In genomic region chr6:32971245-32971580, GRCh38 we compare ENCODE assay signal across 1 cellular context.
TF ChIP-seq lines count a peak whose summit lies in the region.

No MANE protein-coding gene starts in this region.

TF ChIP-seq in WTC11, 78 proteins besides CTCF, POLR2A, EP300 and RAD21 (continued from another document):
- TF ChIP-seq MLX (CRISPR knock-in tag; IDR thresholded peaks at IDR 0.05) (no peak), SP1 (CRISPR knock-in tag; conservative IDR thresholded peaks at IDR 0.05) (no peak), CREB1 (CRISPR knock-in tag; IDR thresholded peaks at IDR 0.05) (no peak), ZNF671 (CRISPR knock-in tag; IDR thresholded peaks at IDR 0.05) (no peak), ZNF219 (CRISPR knock-in tag; IDR thresholded peaks at IDR 0.05; ENCODE audit: borderline replicate concordance) (no peak), CREM (CRISPR knock-in tag; IDR thresholded peaks at IDR 0.05) (no peak), RELA (CRISPR knock-in tag; IDR thresholded peaks at IDR 0.05; ENCODE audit: borderline replicate concordance) (no peak), IRF1 (CRISPR knock-in tag; IDR thresholded peaks at IDR 0.05) (no peak), JAZF1 (CRISPR knock-in tag; IDR thresholded peaks at IDR 0.05) (no peak), ZSCAN18 (CRISPR knock-in tag; IDR thresholded peaks at IDR 0.05) (no peak), NR1H2 (CRISPR knock-in tag; IDR thresholded peaks at IDR 0.05) (no peak), NFE2L1 (CRISPR knock-in tag; IDR thresholded peaks at IDR 0.05) (no peak), NFATC4 (CRISPR knock-in tag; IDR thresholded peaks at IDR 0.05) (no peak), GABPB1 (CRISPR knock-in tag; IDR thresholded peaks at IDR 0.05) (no peak), STAT6 (CRISPR knock-in tag; conservative IDR thresholded peaks at IDR 0.05; ENCODE audit: low read depth) (no peak), ATF6 (CRISPR knock-in tag; IDR thresholded peaks at IDR 0.05) (no peak)
- TF ChIP-seq, protein P1, sequence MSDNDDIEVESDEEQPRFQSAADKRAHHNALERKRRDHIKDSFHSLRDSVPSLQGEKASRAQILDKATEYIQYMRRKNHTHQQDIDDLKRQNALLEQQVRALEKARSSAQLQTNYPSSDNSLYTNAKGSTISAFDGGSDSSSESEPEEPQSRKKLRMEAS (CRISPR knock-in tag; IDR thresholded peaks at IDR 0.05), result no peak
- TF ChIP-seq, protein P2, sequence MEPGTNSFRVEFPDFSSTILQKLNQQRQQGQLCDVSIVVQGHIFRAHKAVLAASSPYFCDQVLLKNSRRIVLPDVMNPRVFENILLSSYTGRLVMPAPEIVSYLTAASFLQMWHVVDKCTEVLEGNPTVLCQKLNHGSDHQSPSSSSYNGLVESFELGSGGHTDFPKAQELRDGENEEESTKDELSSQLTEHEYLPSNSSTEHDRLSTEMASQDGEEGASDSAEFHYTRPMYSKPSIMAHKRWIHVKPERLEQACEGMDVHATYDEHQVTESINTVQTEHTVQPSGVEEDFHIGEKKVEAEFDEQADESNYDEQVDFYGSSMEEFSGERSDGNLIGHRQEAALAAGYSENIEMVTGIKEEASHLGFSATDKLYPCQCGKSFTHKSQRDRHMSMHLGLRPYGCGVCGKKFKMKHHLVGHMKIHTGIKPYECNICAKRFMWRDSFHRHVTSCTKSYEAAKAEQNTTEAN (CRISPR knock-in tag; IDR thresholded peaks at IDR 0.05), result no peak
- TF ChIP-seq, protein P3, sequence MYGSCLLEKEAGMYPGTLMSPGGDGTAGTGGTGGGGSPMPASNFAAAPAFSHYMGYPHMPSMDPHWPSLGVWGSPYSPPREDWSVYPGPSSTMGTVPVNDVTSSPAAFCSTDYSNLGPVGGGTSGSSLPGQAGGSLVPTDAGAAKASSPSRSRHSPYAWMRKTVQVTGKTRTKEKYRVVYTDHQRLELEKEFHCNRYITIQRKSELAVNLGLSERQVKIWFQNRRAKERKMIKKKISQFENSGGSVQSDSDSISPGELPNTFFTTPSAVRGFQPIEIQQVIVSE (CRISPR knock-in tag; IDR thresholded peaks at IDR 0.05; ENCODE audit: borderline replicate concordance), result no peak
- TF ChIP-seq, protein P4, sequence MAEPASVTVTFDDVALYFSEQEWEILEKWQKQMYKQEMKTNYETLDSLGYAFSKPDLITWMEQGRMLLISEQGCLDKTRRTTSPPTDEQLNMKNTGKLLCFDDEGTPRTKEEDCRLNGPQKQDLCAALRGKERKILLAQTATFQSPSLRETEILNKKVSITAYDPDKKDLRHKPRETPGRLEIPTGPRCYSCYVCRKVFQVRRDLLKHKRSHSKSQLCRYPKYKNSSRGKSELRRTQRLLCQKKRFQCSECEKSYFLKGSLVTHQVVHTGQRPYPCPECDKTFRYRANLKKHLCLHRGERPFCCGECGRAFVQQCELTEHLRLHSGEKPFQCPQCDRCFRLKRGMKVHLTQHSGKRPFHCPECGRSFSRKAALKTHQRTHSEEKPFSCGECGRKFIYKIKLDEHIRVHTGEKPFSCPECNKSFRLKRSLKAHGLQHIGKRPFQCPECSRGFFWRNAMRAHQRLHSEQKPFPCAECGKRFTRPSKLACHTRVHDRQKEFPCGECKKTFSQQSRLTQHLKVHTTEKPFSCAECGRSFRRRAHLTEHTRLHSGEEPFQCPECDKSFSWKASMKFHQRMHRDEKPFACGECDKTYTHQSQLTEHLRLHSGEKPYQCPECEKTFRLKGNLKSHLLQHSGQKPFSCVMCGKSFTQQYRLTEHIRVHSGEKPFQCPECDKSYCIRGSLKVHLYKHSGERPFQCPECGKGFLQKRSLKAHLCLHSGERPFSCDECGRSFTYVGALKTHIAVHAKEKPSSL (CRISPR knock-in tag; conservative IDR thresholded peaks at IDR 0.05), result peak; percentile 71; the same call in 1 of the 2 replicates
TF ChIP-seq in WTC11: peak in this region for 4.
